Comparison of ENCODE assay signal across 20 cellular contexts in genomic region chr1:177448652-177449351, GRCh38.
DNase-seq lines count a peak whose midpoint lies in the region; ATAC-seq and TF ChIP-seq lines count a peak whose summit lies in the region.
"Had no signal": no experiment of that assay in that cellular context is flagged by ENCODE, and none has a peak within 500 bp of the region (broad histone marks: within the 10 kb centered on the region; RNA-seq: fewer than 3 reads in every experiment).

No MANE protein-coding gene starts in this region.

- no peaks in the 10 kb centered on the region for H3K36me3 Mint-ChIP-seq in MCF 10A (ENCODE audit: insufficient read depth, unreplicated experiment)
- H3K36me3 Mint-ChIP-seq: activated naive CD8-positive, alpha-beta T cell had no signal

- no peak for TF ChIP-seq CTCF in MCF 10A (IDR thresholded peaks at IDR 0.05; ENCODE audit: unreplicated experiment)
- no peak for TF ChIP-seq CTCF in breast epithelium (IDR thresholded peaks at IDR 0.05)
- no peak for TF ChIP-seq CTCF in foreskin fibroblast (IDR thresholded peaks at IDR 0.05; ENCODE audit: low read depth, low read length)
- no peak for TF ChIP-seq CTCF in psoas muscle (IDR thresholded peaks at IDR 0.05)
- TF ChIP-seq CTCF in thyroid gland (IDR thresholded peaks at IDR 0.05): no peak
- TF ChIP-seq CTCF in brain microvascular endothelial cell (IDR thresholded peaks at IDR 0.05; ENCODE audit: low read depth, low read length, missing control alignments): no peak

- peak; percentile 80 to 90 (median 83) for ATAC-seq in psoas muscle
- ATAC-seq in left lobe of liver: no peak
- ATAC-seq: activated T-helper 17 cell treated with anti-CD3 and anti-CD28 coated beads, Interleukin-2, amount 50 U/mL, for 72 hours; body of pancreas; K562 had no signal

- H3K27ac ChIP-seq in breast epithelium: peak overlapping the region in 1 of 2 donors; percentile 52
- H3K27ac ChIP-seq in psoas muscle: peak overlapping the region; percentile 83
- H3K27ac ChIP-seq in thyroid gland: no peak overlapping the region
- no peak overlapping the region for H3K27ac ChIP-seq in brain microvascular endothelial cell
- H3K27ac ChIP-seq: 22Rv1, body of pancreas, neutrophil had no signal

- CTCF ChIA-PET in MCF 10A (lab: Yijun Ruan, JAX): interaction anchor here (0.6 to 2.3 kb wide), 6 partner anchors 12 to 1029 kb away, joined by 3 to 7 read pairs (median 4); no protein-coding TSS in a partner anchor

- H3K9me3 Mint-ChIP-seq in MCF 10A (ENCODE audit: unreplicated experiment): no peaks in the 10 kb centered on the region
- H3K9me3 Mint-ChIP-seq: endodermal cell had no signal

- H3K4me1 Mint-ChIP-seq in MCF 10A (ENCODE audit: insufficient read depth, unreplicated experiment): peaks cover 28% of the 10 kb centered on the region
- H3K4me1 Mint-ChIP-seq: activated T-helper 17 cell treated with anti-CD3 and anti-CD28 coated beads, Interleukin-2, amount 50 U/mL, for 72 hours; B cell; endodermal cell had no signal

- 18 to 42% (median 23%) methylated on average over 5 of the region's 5 CpGs for WGBS in psoas muscle, 3 donors
- WGBS in thyroid gland, 2 donors: 59 to 78% methylated on average over 5 of the region's 5 CpGs

- H3K27me3 ChIP-seq in breast epithelium: no peaks in the 10 kb centered on the region
- H3K27me3 ChIP-seq in psoas muscle (ENCODE audit: insufficient read depth in 3 of 3, low read length in 2 of 3): no peaks in the 10 kb centered on the region
- H3K27me3 ChIP-seq in thyroid gland: no peaks in the 10 kb centered on the region
- H3K27me3 ChIP-seq in brain microvascular endothelial cell (replicated peaks): no peaks in the 10 kb centered on the region
- H3K27me3 ChIP-seq: body of pancreas, neutrophil had no signal

- no peaks in the 10 kb centered on the region for H3K36me3 ChIP-seq in breast epithelium
- H3K36me3 ChIP-seq in psoas muscle (ENCODE audit: insufficient read depth in 1 of 2, low read depth in 1 of 2): no peaks in the 10 kb centered on the region
- H3K36me3 ChIP-seq in thyroid gland: no peaks in the 10 kb centered on the region
- no peaks in the 10 kb centered on the region for H3K36me3 ChIP-seq in brain microvascular endothelial cell (replicated peaks)
- H3K36me3 ChIP-seq: neutrophil had no signal

- no peaks in the 10 kb centered on the region for H3K27me3 Mint-ChIP-seq in MCF 10A (ENCODE audit: insufficient read depth, unreplicated experiment)
- H3K27me3 Mint-ChIP-seq: activated naive CD8-positive, alpha-beta T cell; activated T-helper 17 cell treated with anti-CD3 and anti-CD28 coated beads, Interleukin-2, amount 50 U/mL, for 72 hours; B cell had no signal

- no peak for TF ChIP-seq POLR2A in breast epithelium (IDR thresholded peaks at IDR 0.05)
- no peak for TF ChIP-seq POLR2A in thyroid gland (IDR thresholded peaks at IDR 0.05)

- in situ Hi-C loops in brain microvascular endothelial cell (cut with HindIII; ENCODE audit: low pct_ligation_motif_present, low sequenced_read_pairs): no loop called here

- POLR2A ChIA-PET in MCF 10A (lab: Yijun Ruan, JAX): interaction anchor here (0.7 kb wide), 1 partner anchor 211 kb away, joined by 3 read pairs; no protein-coding TSS in a partner anchor

- no peak overlapping the region for H3K27ac Mint-ChIP-seq in MCF 10A (ENCODE audit: low read depth, unreplicated experiment)
- H3K27ac Mint-ChIP-seq: activated naive CD8-positive, alpha-beta T cell; activated T-helper 17 cell treated with anti-CD3 and anti-CD28 coated beads, Interleukin-2, amount 50 U/mL, for 72 hours; B cell; endodermal cell had no signal

- DNase-seq in MCF 10A (ENCODE audit: unreplicated experiment) (peak; percentile 46), breast epithelium (ENCODE audit: low spot score in 2 of 2) (no peak), foreskin fibroblast (peak; percentile 9), psoas muscle (peak in 1 of 2 donors; percentile 55), NCI-H510A (lab: John Stamatoyannopoulos, UW) (no peak), left lobe of liver (ENCODE audit: low spot score) (no peak), thyroid gland (no peak), brain microvascular endothelial cell (no peak)
- DNase-seq: activated CD4-positive, alpha-beta T cell treated with anti-CD3 and anti-CD28 coated beads, Interleukin-2, amount 50 U/mL, for 1 hour; body of pancreas; DMS79; endodermal cell; NCI-H1436 treated with DMSO at 0.1 percent for 48 hours; NCI-H774 had no signal

- BruUV-seq in MCF 10A (replicated peaks; lab: Mats Ljungman, UMichigan): no TSS peak

- H3K9me3 ChIP-seq in breast epithelium (no peaks in the 10 kb centered on the region), psoas muscle (no peaks in the 10 kb centered on the region), thyroid gland (no peaks in the 10 kb centered on the region)
- H3K9me3 ChIP-seq: body of pancreas, neutrophil had no signal

- no peak overlapping the region for H3K4me3 Mint-ChIP-seq in MCF 10A (ENCODE audit: unreplicated experiment)
- H3K4me3 Mint-ChIP-seq: activated naive CD8-positive, alpha-beta T cell; activated T-helper 17 cell treated with anti-CD3 and anti-CD28 coated beads, Interleukin-2, amount 50 U/mL, for 72 hours; B cell; endodermal cell had no signal

- no peak overlapping the region for H3K4me3 ChIP-seq in breast epithelium
- H3K4me3 ChIP-seq in foreskin fibroblast (ENCODE audit: low read depth in 1 of 2, low read length in 2 of 2): no peak overlapping the region
- no peak overlapping the region for H3K4me3 ChIP-seq in psoas muscle
- H3K4me3 ChIP-seq in thyroid gland (replicated peaks in 1 of 3): no peak overlapping the region
- no peak overlapping the region for H3K4me3 ChIP-seq in brain microvascular endothelial cell (ENCODE audit: low read depth, low read length)
- H3K4me3 ChIP-seq: body of pancreas, K562 had no signal

- H3K4me1 ChIP-seq in breast epithelium (no peaks in the 10 kb centered on the region), psoas muscle (peaks cover 44% of the 10 kb centered on the region), thyroid gland (no peaks in the 10 kb centered on the region)
- H3K4me1 ChIP-seq: body of pancreas had no signal

- intact Hi-C loops in MCF 10A (cut with micrococcal nuclease): no loop called here
- intact Hi-C loops in breast epithelium (cut with DNase I; ENCODE audit: low total_unique reads): no loop called here
- intact Hi-C loops in psoas muscle (cut with DNase I): no loop called here
- intact Hi-C loops in thyroid gland (cut with DNase I): no loop called here

Comparison
In these comparisons a context has a peak if more than half of its experiments do, and no peak if none do; other contexts are left out.
1. DNase-seq: peak in MCF 10A (single experiment) and foreskin fibroblast (2 of 2); none in breast epithelium (0 of 2), NCI-H510A (single experiment), left lobe of liver (single experiment), thyroid gland (0 of 2) and brain microvascular endothelial cell (single experiment).